In the genomic region with DNA sequence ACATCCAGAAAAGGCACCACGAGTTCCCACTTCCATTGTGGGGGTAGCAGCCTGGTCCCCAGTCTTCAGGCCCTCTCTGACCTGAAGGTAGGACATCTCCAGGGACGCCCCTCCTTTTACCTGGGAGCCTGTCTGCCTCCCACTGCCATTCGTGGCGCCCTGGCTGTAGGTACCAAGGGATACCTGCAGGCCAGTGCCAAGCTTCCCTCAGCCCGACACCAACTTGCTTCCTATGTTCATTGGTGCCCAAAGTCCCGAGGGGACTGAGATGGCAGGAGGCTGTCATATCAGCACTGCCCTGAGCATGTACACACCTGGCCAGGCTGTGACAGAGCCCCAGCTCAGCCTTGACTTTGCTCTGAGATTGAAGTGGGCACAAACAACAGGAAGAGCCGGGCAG, we compare ENCODE assay signal across 24 cellular contexts.
"Had no signal": no experiment of that assay in that cellular context is flagged by ENCODE, and none has a peak within 500 bp of the region (broad histone marks: within the 10 kb centered on the region; RNA-seq: fewer than 3 reads in every experiment).

No MANE protein-coding gene starts in this region.

- H3K4me1 ChIP-seq: esophagus muscularis mucosa, foreskin keratinocyte, gastroesophageal sphincter, heart left ventricle, left lung, lower lobe of right lung had no signal

- H3K27ac Mint-ChIP-seq: immature natural killer cell, mesothelial cell of epicardium had no signal

- H3K4me3 Mint-ChIP-seq: immature natural killer cell, mesothelial cell of epicardium had no signal

- DNase-seq: dermis blood vessel endothelial cell; dorsolateral prefrontal cortex; effector CD4-positive, alpha-beta T cell; effector memory CD4-positive, alpha-beta T cell; foreskin keratinocyte; hypothalamus; immature natural killer cell; islet precursor cell; kidney; kidney glomerular epithelial cell; left ventricle myocardium superior; lower lobe of right lung; mesenchymal stem cell; mucosa of descending colon had no signal

- H3K27me3 ChIP-seq: esophagus muscularis mucosa, foreskin keratinocyte, gastroesophageal sphincter, heart left ventricle, hepatocyte, left lung had no signal

- H3K9me3 Mint-ChIP-seq: mesothelial cell of epicardium had no signal

- H3K4me3 ChIP-seq: coronary artery, dorsolateral prefrontal cortex, esophagus muscularis mucosa, gastroesophageal sphincter, heart left ventricle, hepatocyte, left lung, lower lobe of right lung, mucosa of descending colon had no signal

- H3K4me1 Mint-ChIP-seq: immature natural killer cell, mesothelial cell of epicardium had no signal

- H3K36me3 ChIP-seq: esophagus muscularis mucosa, gastroesophageal sphincter, heart left ventricle, left lung, lower lobe of right lung had no signal

- H3K9me3 ChIP-seq: esophagus muscularis mucosa, gastroesophageal sphincter, heart left ventricle, left lung, lower lobe of right lung, mucosa of descending colon had no signal

- H3K27ac ChIP-seq: coronary artery, dorsolateral prefrontal cortex, esophagus muscularis mucosa, foreskin keratinocyte, gastroesophageal sphincter, heart left ventricle, hepatocyte, left lung, lower lobe of right lung had no signal

- ATAC-seq: foreskin keratinocyte, gastroesophageal sphincter, left lung, left ventricle myocardium superior, mucosa of descending colon had no signal

- H3K79me2 ChIP-seq: hepatocyte had no signal

- FAIRE-seq: colon, endothelial cell of umbilical vein, frontal cortex, kidney had no signal

- H3K4me2 ChIP-seq: hepatocyte had no signal

- H2AFZ ChIP-seq: hepatocyte had no signal

- H3K36me3 Mint-ChIP-seq: immature natural killer cell, mesothelial cell of epicardium had no signal
